In the genomic region with DNA sequence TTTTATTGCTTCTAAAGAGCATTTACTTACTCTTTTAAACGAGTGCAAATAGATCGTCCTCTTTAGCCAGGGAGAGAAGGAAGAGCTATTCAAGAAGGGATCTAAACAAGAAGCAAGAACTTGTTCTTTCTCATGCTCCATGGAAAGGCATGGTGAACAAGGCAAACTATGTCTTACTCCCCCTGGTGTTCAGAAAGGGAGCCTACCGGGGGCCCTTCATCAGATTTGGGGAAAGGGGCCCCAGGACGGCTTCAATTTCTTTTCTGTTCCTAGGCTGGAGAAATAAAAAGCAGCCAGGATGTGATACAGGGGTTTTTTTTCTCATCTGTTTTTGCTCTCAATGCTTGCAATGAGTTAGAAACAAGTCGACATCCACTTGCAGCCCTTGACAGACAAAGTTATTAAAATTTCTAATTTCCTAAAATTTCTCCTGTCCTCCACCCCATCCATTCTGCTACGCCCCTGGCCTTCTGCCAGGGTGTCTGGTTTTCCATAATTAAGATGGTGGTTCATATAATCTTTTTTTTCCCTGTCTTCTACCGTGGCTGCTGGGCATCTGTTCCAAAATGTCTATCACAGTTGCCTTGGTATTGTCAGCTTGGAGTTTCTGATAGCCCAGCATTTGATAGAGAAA, we compare ENCODE assay signal across 8 cellular contexts.
A peak's percentile ranks its signal among the peaks of the same experiment; 100 is the strongest.
DNase-seq lines count a peak whose midpoint lies in the region; ATAC-seq and TF ChIP-seq lines count a peak whose summit lies in the region.

No MANE protein-coding gene starts in this region.

- no peak overlapping the region for H3K27ac Mint-ChIP-seq in activated CD4-positive, alpha-beta T cell treated with anti-CD3 and anti-CD28 coated beads for 36 hours

- TF ChIP-seq CTCF in fibroblast of pulmonary artery (IDR thresholded peaks at IDR 0.05; ENCODE audit: low read length, missing control alignments) (peak; percentile 73), gastrocnemius medialis (IDR thresholded peaks at IDR 0.05 in 4 of 5, conservative IDR thresholded peaks at IDR 0.05 in 1 of 5) (peak; percentile 46 to 74 (median 61))

- no peaks in the 10 kb centered on the region for H3K36me3 ChIP-seq in gastrocnemius medialis

- H3K36me3 Mint-ChIP-seq in activated CD4-positive, alpha-beta T cell treated with anti-CD3 and anti-CD28 coated beads for 36 hours (ENCODE audit: low read depth) = no peaks in the 10 kb centered on the region

- CTCF ChIA-PET in activated CD4-positive, alpha-beta T cell treated with anti-CD3 and anti-CD28 coated beads for 36 hours (lab: Charles Lee) = interaction anchor here (0.6 to 1.5 kb wide), 7 partner anchors 51 to 994 kb away, joined by 3 to 4 read pairs (median 3); no protein-coding TSS in a partner anchor

- DNase-seq in activated CD4-positive, alpha-beta T cell treated with anti-CD3 and anti-CD28 coated beads for 36 hours = peak; percentile 41
- DNase-seq in activated CD4-positive, alpha-beta T cell treated with anti-CD3 and anti-CD28 coated beads, Interleukin-2, amount 50 U/mL, for 1 hour = no peak
- DNase-seq in HT1080 (ENCODE audit: low read depth) = peak; percentile 24
- peak; percentile 61 for DNase-seq in fibroblast of pulmonary artery (ENCODE audit: low read depth)
- no peak for DNase-seq in gastrocnemius medialis
- DNase-seq in effector CD4-positive, alpha-beta T cell = no peak

- H3K9me3 ChIP-seq in gastrocnemius medialis = no peaks in the 10 kb centered on the region

- H3K9me3 Mint-ChIP-seq in activated CD4-positive, alpha-beta T cell treated with anti-CD3 and anti-CD28 coated beads for 36 hours (ENCODE audit: low read depth) = no peaks in the 10 kb centered on the region

- no peaks in the 10 kb centered on the region for H3K4me1 Mint-ChIP-seq in activated CD4-positive, alpha-beta T cell treated with anti-CD3 and anti-CD28 coated beads for 36 hours

- TF ChIP-seq POLR2A in gastrocnemius medialis (IDR thresholded peaks at IDR 0.05) = no peak

- peaks cover 10% of the 10 kb centered on the region for H3K27me3 Mint-ChIP-seq in activated CD4-positive, alpha-beta T cell treated with anti-CD3 and anti-CD28 coated beads for 36 hours

- POLR2A ChIA-PET in activated CD4-positive, alpha-beta T cell treated with anti-CD3 and anti-CD28 coated beads for 36 hours (lab: Charles Lee) = no interaction called here

- no peak for ATAC-seq in activated CD4-positive, alpha-beta T cell treated with anti-CD3 and anti-CD28 coated beads for 36 hours
- peak; percentile 81 for ATAC-seq in SK-N-SH treated with all-trans-retinoic acid at 6 μM for 48 hours
- no peak for ATAC-seq in gastrocnemius medialis
- no peak for ATAC-seq in HG03342 (IDR thresholded peaks at IDR 0.05; ENCODE audit: unreplicated experiment)

- peak overlapping the region; percentile 39 to 77 (median 70) for H3K27ac ChIP-seq in gastrocnemius medialis

- H3K27me3 ChIP-seq in gastrocnemius medialis = no peaks in the 10 kb centered on the region

- H3K4me3 ChIP-seq in fibroblast of pulmonary artery (replicated peaks; ENCODE audit: low read depth, low read length) = no peak overlapping the region
- no peak overlapping the region for H3K4me3 ChIP-seq in gastrocnemius medialis

- intact Hi-C loops in activated CD4-positive, alpha-beta T cell treated with anti-CD3 and anti-CD28 coated beads for 36 hours (cut with DNase I, micrococcal nuclease) = loop anchor here (1.0 kb wide), 2 partner anchors 237 to 327 kb away; no protein-coding TSS in a partner anchor
- intact Hi-C loops in gastrocnemius medialis (cut with DNase I; ENCODE audit: low total_unique reads) = loop anchor here (5.0 to 10.0 kb wide), 5 partner anchors 104 to 1442 kb away; a partner anchor contains a TSS

- peaks cover 60 to 74% of the 10 kb centered on the region in 2 donors for H3K4me1 ChIP-seq in gastrocnemius medialis

- H3K4me3 Mint-ChIP-seq in activated CD4-positive, alpha-beta T cell treated with anti-CD3 and anti-CD28 coated beads for 36 hours = no peak overlapping the region

- in situ Hi-C loops in gastrocnemius medialis (cut with MboI; ENCODE audit: low sequenced_read_pairs in 4 of 4) = loop anchor here (5.0 to 10.0 kb wide), 3 partner anchors 226 to 239 kb away; no protein-coding TSS in a partner anchor

TF ChIP-seq in SK-N-SH treated with all-trans-retinoic acid at 6 μM for 48 hours, 23 proteins besides CTCF, POLR2A, EP300 and RAD21:
- TF ChIP-seq, protein P1, sequence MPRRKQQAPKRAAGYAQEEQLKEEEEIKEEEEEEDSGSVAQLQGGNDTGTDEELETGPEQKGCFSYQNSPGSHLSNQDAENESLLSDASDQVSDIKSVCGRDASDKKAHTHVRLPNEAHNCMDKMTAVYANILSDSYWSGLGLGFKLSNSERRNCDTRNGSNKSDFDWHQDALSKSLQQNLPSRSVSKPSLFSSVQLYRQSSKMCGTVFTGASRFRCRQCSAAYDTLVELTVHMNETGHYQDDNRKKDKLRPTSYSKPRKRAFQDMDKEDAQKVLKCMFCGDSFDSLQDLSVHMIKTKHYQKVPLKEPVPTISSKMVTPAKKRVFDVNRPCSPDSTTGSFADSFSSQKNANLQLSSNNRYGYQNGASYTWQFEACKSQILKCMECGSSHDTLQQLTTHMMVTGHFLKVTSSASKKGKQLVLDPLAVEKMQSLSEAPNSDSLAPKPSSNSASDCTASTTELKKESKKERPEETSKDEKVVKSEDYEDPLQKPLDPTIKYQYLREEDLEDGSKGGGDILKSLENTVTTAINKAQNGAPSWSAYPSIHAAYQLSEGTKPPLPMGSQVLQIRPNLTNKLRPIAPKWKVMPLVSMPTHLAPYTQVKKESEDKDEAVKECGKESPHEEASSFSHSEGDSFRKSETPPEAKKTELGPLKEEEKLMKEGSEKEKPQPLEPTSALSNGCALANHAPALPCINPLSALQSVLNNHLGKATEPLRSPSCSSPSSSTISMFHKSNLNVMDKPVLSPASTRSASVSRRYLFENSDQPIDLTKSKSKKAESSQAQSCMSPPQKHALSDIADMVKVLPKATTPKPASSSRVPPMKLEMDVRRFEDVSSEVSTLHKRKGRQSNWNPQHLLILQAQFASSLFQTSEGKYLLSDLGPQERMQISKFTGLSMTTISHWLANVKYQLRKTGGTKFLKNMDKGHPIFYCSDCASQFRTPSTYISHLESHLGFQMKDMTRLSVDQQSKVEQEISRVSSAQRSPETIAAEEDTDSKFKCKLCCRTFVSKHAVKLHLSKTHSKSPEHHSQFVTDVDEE (CRISPR knock-in tag; IDR thresholded peaks at IDR 0.05) = no peak
- no peak for TF ChIP-seq ZNF565 (CRISPR knock-in tag; conservative IDR thresholded peaks at IDR 0.05; ENCODE audit: low read depth)
- TF ChIP-seq GLIS3 (CRISPR knock-in tag; IDR thresholded peaks at IDR 0.05) = no peak
- TF ChIP-seq ZNF70 (CRISPR knock-in tag; IDR thresholded peaks at IDR 0.05) = no peak
- TF ChIP-seq, protein P2, sequence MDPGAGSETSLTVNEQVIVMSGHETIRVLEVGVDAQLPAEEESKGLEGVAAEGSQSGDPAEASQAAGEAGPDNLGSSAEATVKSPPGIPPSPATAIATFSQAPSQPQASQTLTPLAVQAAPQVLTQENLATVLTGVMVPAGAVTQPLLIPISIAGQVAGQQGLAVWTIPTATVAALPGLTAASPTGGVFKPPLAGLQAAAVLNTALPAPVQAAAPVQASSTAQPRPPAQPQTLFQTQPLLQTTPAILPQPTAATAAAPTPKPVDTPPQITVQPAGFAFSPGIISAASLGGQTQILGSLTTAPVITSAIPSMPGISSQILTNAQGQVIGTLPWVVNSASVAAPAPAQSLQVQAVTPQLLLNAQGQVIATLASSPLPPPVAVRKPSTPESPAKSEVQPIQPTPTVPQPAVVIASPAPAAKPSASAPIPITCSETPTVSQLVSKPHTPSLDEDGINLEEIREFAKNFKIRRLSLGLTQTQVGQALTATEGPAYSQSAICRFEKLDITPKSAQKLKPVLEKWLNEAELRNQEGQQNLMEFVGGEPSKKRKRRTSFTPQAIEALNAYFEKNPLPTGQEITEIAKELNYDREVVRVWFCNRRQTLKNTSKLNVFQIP (CRISPR knock-in tag; IDR thresholded peaks at IDR 0.05; ENCODE audit: borderline replicate concordance, low read depth) = no peak
- TF ChIP-seq ISL1 (CRISPR knock-in tag; IDR thresholded peaks at IDR 0.05) = no peak
- TF ChIP-seq, protein P3, sequence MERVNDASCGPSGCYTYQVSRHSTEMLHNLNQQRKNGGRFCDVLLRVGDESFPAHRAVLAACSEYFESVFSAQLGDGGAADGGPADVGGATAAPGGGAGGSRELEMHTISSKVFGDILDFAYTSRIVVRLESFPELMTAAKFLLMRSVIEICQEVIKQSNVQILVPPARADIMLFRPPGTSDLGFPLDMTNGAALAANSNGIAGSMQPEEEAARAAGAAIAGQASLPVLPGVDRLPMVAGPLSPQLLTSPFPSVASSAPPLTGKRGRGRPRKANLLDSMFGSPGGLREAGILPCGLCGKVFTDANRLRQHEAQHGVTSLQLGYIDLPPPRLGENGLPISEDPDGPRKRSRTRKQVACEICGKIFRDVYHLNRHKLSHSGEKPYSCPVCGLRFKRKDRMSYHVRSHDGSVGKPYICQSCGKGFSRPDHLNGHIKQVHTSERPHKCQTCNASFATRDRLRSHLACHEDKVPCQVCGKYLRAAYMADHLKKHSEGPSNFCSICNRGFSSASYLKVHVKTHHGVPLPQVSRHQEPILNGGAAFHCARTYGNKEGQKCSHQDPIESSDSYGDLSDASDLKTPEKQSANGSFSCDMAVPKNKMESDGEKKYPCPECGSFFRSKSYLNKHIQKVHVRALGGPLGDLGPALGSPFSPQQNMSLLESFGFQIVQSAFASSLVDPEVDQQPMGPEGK (CRISPR knock-in tag; IDR thresholded peaks at IDR 0.05; ENCODE audit: borderline replicate concordance) = no peak; the same call in 1 of the 2 replicates
- TF ChIP-seq, protein P4, sequence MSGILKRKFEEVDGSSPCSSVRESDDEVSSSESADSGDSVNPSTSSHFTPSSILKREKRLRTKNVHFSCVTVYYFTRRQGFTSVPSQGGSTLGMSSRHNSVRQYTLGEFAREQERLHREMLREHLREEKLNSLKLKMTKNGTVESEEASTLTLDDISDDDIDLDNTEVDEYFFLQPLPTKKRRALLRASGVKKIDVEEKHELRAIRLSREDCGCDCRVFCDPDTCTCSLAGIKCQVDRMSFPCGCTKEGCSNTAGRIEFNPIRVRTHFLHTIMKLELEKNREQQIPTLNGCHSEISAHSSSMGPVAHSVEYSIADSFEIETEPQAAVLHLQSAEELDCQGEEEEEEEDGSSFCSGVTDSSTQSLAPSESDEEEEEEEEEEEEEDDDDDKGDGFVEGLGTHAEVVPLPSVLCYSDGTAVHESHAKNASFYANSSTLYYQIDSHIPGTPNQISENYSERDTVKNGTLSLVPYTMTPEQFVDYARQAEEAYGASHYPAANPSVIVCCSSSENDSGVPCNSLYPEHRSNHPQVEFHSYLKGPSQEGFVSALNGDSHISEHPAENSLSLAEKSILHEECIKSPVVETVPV (CRISPR knock-in tag; IDR thresholded peaks at IDR 0.05) = no peak
- TF ChIP-seq ZFP3 (CRISPR knock-in tag; IDR thresholded peaks at IDR 0.05) = no peak
- no peak for TF ChIP-seq OSR1 (CRISPR knock-in tag; IDR thresholded peaks at IDR 0.05)
- no peak for TF ChIP-seq ESRRG (CRISPR knock-in tag; IDR thresholded peaks at IDR 0.05)
- no peak for TF ChIP-seq ZC3H10 (CRISPR knock-in tag; IDR thresholded peaks at IDR 0.05)
- no peak for TF ChIP-seq TCF4 (CRISPR knock-in tag; IDR thresholded peaks at IDR 0.05; ENCODE audit: borderline replicate concordance)

Comparison
In these comparisons a context has a peak if more than half of its experiments do, and no peak if none do; other contexts are left out.
1. DNase-seq: peak in activated CD4-positive, alpha-beta T cell treated with anti-CD3 and anti-CD28 coated beads for 36 hours (single experiment), HT1080 (single experiment) and fibroblast of pulmonary artery (single experiment); none in activated CD4-positive, alpha-beta T cell treated with anti-CD3 and anti-CD28 coated beads, Interleukin-2, amount 50 U/mL, for 1 hour (single experiment), gastrocnemius medialis (0 of 2) and effector CD4-positive, alpha-beta T cell (single experiment).